33 cellular contexts compared by ENCODE assay signal in the genomic region with DNA sequence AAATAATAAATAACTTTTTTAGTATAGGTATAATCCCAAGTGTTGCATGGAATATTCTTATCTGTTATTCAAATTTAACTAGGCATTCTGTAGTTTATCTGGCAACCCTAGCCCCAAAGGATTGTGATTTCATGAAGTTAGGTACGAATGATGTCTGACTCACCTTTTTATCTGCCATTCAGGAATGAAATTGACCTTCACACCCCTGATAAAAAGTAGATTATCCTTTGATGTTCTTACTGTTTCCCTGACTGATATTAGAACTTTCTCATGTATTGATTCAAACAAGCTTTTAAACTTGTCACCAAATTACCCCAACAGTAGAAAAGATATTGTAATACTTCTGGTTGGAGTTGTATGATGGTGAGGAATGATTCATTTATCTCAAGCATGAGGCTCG. TPM values are rescaled to one million over a fixed set of nuclear protein-coding genes. Genes with fewer than 3 reads are reported as not detected.
"Had no signal": no experiment of that assay in that cellular context is flagged by ENCODE, and none has a peak within 500 bp of the region (broad histone marks: within the 10 kb centered on the region; RNA-seq: fewer than 3 reads in every experiment).

No MANE protein-coding gene starts in this region.

- DNase-seq: naive B cell; naive thymus-derived CD8-positive, alpha-beta T cell; occipital lobe; ovary; posterior cingulate gyrus; psoas muscle; right cardiac atrium; right lobe of liver; sigmoid colon; spleen; stimulated activated CD4-positive, alpha-beta T cell treated with anti-CD3 and anti-CD28 coated beads, Interleukin-12 subunit alpha, Interleukin-12 subunit beta, amount 100 ng/mL, for 4 hours; stimulated activated CD4-positive, alpha-beta T cell treated with anti-CD3 and anti-CD28 coated beads, Interleukin-1b, Interleukin-23, amount 100 ng/mL, for 48 hours; stimulated activated CD4-positive, alpha-beta T cell treated with anti-CD3 and anti-CD28 coated beads, Interleukin-4, amount 100 ng/mL, for 1 hour; stimulated activated CD8-positive, alpha-beta memory T cell treated with anti-CD3 and anti-CD28 coated beads, Interleukin-4, amount 100 ng/mL, for 48 hours; stimulated activated naive CD4-positive, alpha-beta T cell; stimulated activated naive CD8-positive, alpha-beta T cell treated with anti-CD3 and anti-CD28 coated beads, Interleukin-15, amount 100 ng/mL, for 72 hours; stimulated activated naive CD8-positive, alpha-beta T cell treated with anti-CD3 and anti-CD28 coated beads, Interleukin-15, Interleukin-2, amounts not matched to agents 100 U/mL and 50 U/mL, for 24 hours; substantia nigra; testis; tibial artery; transverse colon; upper lobe of right lung; uterus had no signal

- ATAC-seq: naive thymus-derived CD8-positive, alpha-beta T cell; psoas muscle; right cardiac atrium; right lobe of liver; stimulated activated memory B cell treated with anti-CD40 and anti-IgM and Interleukin-4, amounts not matched to agents 10 μg/mL and 1 μg/mL and 100 μg/mL, for 72 hours; stimulated activated naive CD8-positive, alpha-beta T cell treated with anti-CD3 and anti-CD28 coated beads, Interleukin-15, amount 100 ng/mL, for 72 hours; stimulated activated naive CD8-positive, alpha-beta T cell treated with anti-CD3 and anti-CD28 coated beads, Interleukin-15, Interleukin-2, amounts not matched to agents 100 U/mL and 50 U/mL, for 24 hours; upper lobe of right lung had no signal

- H3K9me3 ChIP-seq: ovary, psoas muscle, right lobe of liver, sigmoid colon, spleen, suprapubic skin, testis, tibial artery, transverse colon, upper lobe of right lung, uterus had no signal

- H3K4me1 Mint-ChIP-seq: naive B cell; naive thymus-derived CD8-positive, alpha-beta T cell; nephron; stimulated activated memory B cell treated with anti-CD40 and anti-IgM and Interleukin-4, amounts not matched to agents 10 μg/mL and 1 μg/mL and 100 μg/mL, for 72 hours; stimulated activated naive CD8-positive, alpha-beta T cell treated with anti-CD3 and anti-CD28 coated beads, Interleukin-15, amount 100 ng/mL, for 72 hours had no signal

- H3K4me3 Mint-ChIP-seq: naive B cell; naive thymus-derived CD8-positive, alpha-beta T cell; nephron; neural progenitor cell; stimulated activated memory B cell treated with anti-CD40 and anti-IgM and Interleukin-4, amounts not matched to agents 10 μg/mL and 1 μg/mL and 100 μg/mL, for 72 hours; stimulated activated naive CD8-positive, alpha-beta T cell treated with anti-CD3 and anti-CD28 coated beads, Interleukin-15, amount 100 ng/mL, for 72 hours; type B pancreatic cell had no signal

- H3K27ac ChIP-seq: neural progenitor cell, ovary, parathyroid adenoma, psoas muscle, right lobe of liver, sigmoid colon, spleen, suprapubic skin, testis, tibial artery, upper lobe of right lung, uterus had no signal

- H3K4me3 ChIP-seq: neural progenitor cell, ovary, psoas muscle, right lobe of liver, sigmoid colon, smooth muscle cell, spleen, suprapubic skin, testis, tibial artery, transverse colon, upper lobe of right lung, uterus had no signal

- H3K36me3 Mint-ChIP-seq: naive B cell; neural progenitor cell; stimulated activated memory B cell treated with anti-CD40 and anti-IgM and Interleukin-4, amounts not matched to agents 10 μg/mL and 1 μg/mL and 100 μg/mL, for 72 hours; type B pancreatic cell had no signal

- H3K36me3 ChIP-seq: neural progenitor cell, ovary, right lobe of liver, sigmoid colon, spleen, suprapubic skin, tibial artery, transverse colon, upper lobe of right lung, uterus had no signal

- H3K4me1 ChIP-seq: neural progenitor cell, psoas muscle, right lobe of liver, sigmoid colon, spleen, suprapubic skin, testis, tibial artery, upper lobe of right lung, uterus had no signal

- H3K9me3 Mint-ChIP-seq: nephron, neural progenitor cell, type B pancreatic cell had no signal

- H3K27me3 ChIP-seq: neural progenitor cell, ovary, right lobe of liver, sigmoid colon, spleen, suprapubic skin, testis, tibial artery, transverse colon, upper lobe of right lung, uterus had no signal

- H3K27ac Mint-ChIP-seq: naive B cell; naive thymus-derived CD8-positive, alpha-beta T cell; nephron; neural progenitor cell; progenitor cell of endocrine pancreas; stimulated activated memory B cell treated with anti-CD40 and anti-IgM and Interleukin-4, amounts not matched to agents 10 μg/mL and 1 μg/mL and 100 μg/mL, for 72 hours; stimulated activated naive CD8-positive, alpha-beta T cell treated with anti-CD3 and anti-CD28 coated beads, Interleukin-15, amount 100 ng/mL, for 72 hours; type B pancreatic cell had no signal

- H3K27me3 Mint-ChIP-seq: progenitor cell of endocrine pancreas; stimulated activated memory B cell treated with anti-CD40 and anti-IgM and Interleukin-4, amounts not matched to agents 10 μg/mL and 1 μg/mL and 100 μg/mL, for 72 hours; stimulated activated naive CD8-positive, alpha-beta T cell treated with anti-CD3 and anti-CD28 coated beads, Interleukin-15, amount 100 ng/mL, for 72 hours had no signal

- H3K9ac ChIP-seq: neural progenitor cell, parathyroid adenoma had no signal

RNA-seq across cellular contexts. Expression of a gene that starts 43.5 kb away (rescaled TPM):
- total RNA-seq: naive thymus-derived CD8-positive, alpha-beta T cell; osteoblast; renal cortical epithelial cell had no signal
- polyA plus RNA-seq: naive thymus-derived CD8-positive, alpha-beta T cell had no signal
